11 cellular contexts compared by ENCODE assay signal in genomic region chr3:9135930-9136525, GRCh38.
DNase-seq lines count a peak whose midpoint lies in the region; ATAC-seq and TF ChIP-seq lines count a peak whose summit lies in the region.
"Had no signal": no experiment of that assay in that cellular context is flagged by ENCODE, and none has a peak within 500 bp of the region (broad histone marks: within the 10 kb centered on the region; RNA-seq: fewer than 3 reads in every experiment).

No MANE protein-coding gene starts in this region.

- H2BK120ac ChIP-seq in neuronal stem cell (ENCODE audit: low read depth, low read length): no peak overlapping the region

- peak overlapping the region; percentile 78 for H2AFZ ChIP-seq in neuronal stem cell (ENCODE audit: low read length)

- H3K9me3 ChIP-seq in neuronal stem cell (replicated peaks in 1 of 2; ENCODE audit: control insufficient read depth in 2 of 2, insufficient read depth in 1 of 2, low read depth in 1 of 2, low read length in 2 of 2): peaks cover 3 to 9% of the 10 kb centered on the region in 2 donors
- H3K9me3 ChIP-seq: right lobe of liver had no signal

- no peak overlapping the region for H3K27ac ChIP-seq in neuronal stem cell (replicated peaks; ENCODE audit: low read length)
- H3K27ac ChIP-seq: right lobe of liver, SK-N-MC had no signal

- H4K91ac ChIP-seq in neuronal stem cell (ENCODE audit: low read depth, low read length, poor library complexity): no peak overlapping the region

- H3K4me2 ChIP-seq in neuronal stem cell (ENCODE audit: insufficient read depth, low read length, poor library complexity, severe bottlenecking): peak overlapping the region; percentile 87

- ATAC-seq in Right ventricle myocardium superior (ENCODE audit: poor library complexity) (peak; percentile 80), HG03175 (IDR thresholded peaks at IDR 0.05; ENCODE audit: unreplicated experiment) (no peak), GM18870 (IDR thresholded peaks at IDR 0.05; ENCODE audit: unreplicated experiment) (no peak)

- H3K9ac ChIP-seq in neuronal stem cell (ENCODE audit: low read depth, low read length, poor library complexity): no peak overlapping the region

- no peak overlapping the region for H3K4ac ChIP-seq in neuronal stem cell (ENCODE audit: low read length)

- H2BK12ac ChIP-seq in neuronal stem cell (ENCODE audit: low read length): no peak overlapping the region

- no peak for TF ChIP-seq POLR2A in erythroblast (IDR thresholded peaks at IDR 0.05; ENCODE audit: low read length)

- no peak overlapping the region for H3K14ac ChIP-seq in neuronal stem cell (ENCODE audit: low read length)

- DNase-seq in stimulated activated CD4-positive, alpha-beta T cell treated with anti-CD3 and anti-CD28 coated beads, Interleukin-4, amount 100 ng/mL, for 1 hour: peak; percentile 9
- DNase-seq in stimulated activated CD4-positive, alpha-beta T cell treated with anti-CD3 and anti-CD28 coated beads, Interleukin-2, amount 100 ng/mL, for 48 hours: no peak
- DNase-seq in Right ventricle myocardium superior: no peak
- peak; percentile 64 for DNase-seq in neuronal stem cell (ENCODE audit: low spot score)
- DNase-seq in Kasumi-1 (lab: John Stamatoyannopoulos, UW): no peak
- DNase-seq in erythroblast (lab: John Stamatoyannopoulos, UW): no peak
- DNase-seq: Caco-2, right lobe of liver had no signal

- peak overlapping the region; percentile 12 to 76 for H3K4me3 ChIP-seq in neuronal stem cell (ENCODE audit: low read length in 2 of 2)
- H3K4me3 ChIP-seq: SK-N-MC had no signal

- intact Hi-C loops in Right ventricle myocardium superior (cut with DNase I): no loop called here

- H2BK15ac ChIP-seq in neuronal stem cell (ENCODE audit: low read length): no peak overlapping the region

- H4K8ac ChIP-seq in neuronal stem cell (ENCODE audit: low read depth, low read length): no peak overlapping the region

- H3K18ac ChIP-seq in neuronal stem cell (ENCODE audit: low read length): peak overlapping the region; percentile 81

- peak overlapping the region; percentile 16 for H2AK5ac ChIP-seq in neuronal stem cell (ENCODE audit: low read depth, low read length)

- no peaks in the 10 kb centered on the region for H3K79me1 ChIP-seq in neuronal stem cell (ENCODE audit: low read depth, low read length)

- peak overlapping the region; percentile 39 for H3K23ac ChIP-seq in neuronal stem cell (ENCODE audit: low read depth, low read length, poor library complexity)

- H3K4me1 ChIP-seq in neuronal stem cell (ENCODE audit: control insufficient read depth in 2 of 2, insufficient read depth in 1 of 2, low read depth in 1 of 2, low read length in 2 of 2): peaks cover 14 to 26% of the 10 kb centered on the region in 2 donors

- H3K27me3 ChIP-seq in neuronal stem cell (ENCODE audit: control insufficient read depth in 3 of 3, insufficient read depth in 3 of 3, low read depth in 1 of 3, low read length in 3 of 3): peaks cover 0 to 2% (median 0%) of the 10 kb centered on the region in 3 experiments
- H3K27me3 ChIP-seq: right lobe of liver had no signal

- H3K36me3 ChIP-seq in neuronal stem cell (replicated peaks in 1 of 2; ENCODE audit: control insufficient read depth in 2 of 2, insufficient read depth in 2 of 2, low read length in 2 of 2): peaks cover 0 to 18% of the 10 kb centered on the region in 2 donors
- H3K36me3 ChIP-seq: right lobe of liver had no signal

- WGBS in neuronal stem cell (ENCODE audit: extremely low coverage in 2 of 2, insufficient read length in 2 of 2, insufficient replicate concordance in 1 of 2), 2 donors: no CpG with 5 or more reads among the region's 56 CpGs

- no peak overlapping the region for H2BK5ac ChIP-seq in neuronal stem cell (ENCODE audit: low read length)

Comparison
In these comparisons a context has a peak if more than half of its experiments do, and no peak if none do; other contexts are left out.
1. DNase-seq: peak in stimulated activated CD4-positive, alpha-beta T cell treated with anti-CD3 and anti-CD28 coated beads, Interleukin-4, amount 100 ng/mL, for 1 hour (single experiment) and neuronal stem cell (single experiment); none in stimulated activated CD4-positive, alpha-beta T cell treated with anti-CD3 and anti-CD28 coated beads, Interleukin-2, amount 100 ng/mL, for 48 hours (0 of 2), Right ventricle myocardium superior (single experiment), Kasumi-1 (0 of 2) and erythroblast (0 of 2).